1 cellular context compared by ENCODE assay signal in the genomic region with DNA sequence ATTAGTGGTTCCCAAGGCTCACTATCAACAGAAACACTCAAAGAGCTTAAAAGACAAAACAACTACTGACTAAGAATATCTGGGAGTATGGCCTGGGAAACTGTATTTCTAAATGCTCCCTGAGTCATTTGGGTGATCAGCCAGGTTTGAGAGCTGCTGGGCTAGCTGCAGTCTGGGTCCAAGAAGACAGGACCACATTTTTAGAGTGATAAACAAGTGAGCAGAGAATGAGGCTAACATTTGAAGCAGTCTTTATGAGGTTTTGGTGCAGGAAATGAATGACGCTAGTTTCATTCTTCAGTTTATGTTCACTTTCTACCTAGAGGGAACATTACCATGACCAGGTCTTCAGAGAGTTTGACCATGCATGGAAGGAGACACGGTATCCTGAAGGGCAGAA.
TF ChIP-seq lines count a peak whose summit lies in the region.

No MANE protein-coding gene starts in this region.

TF ChIP-seq in GM23338, 12 proteins besides CTCF, POLR2A, EP300 and RAD21:
- TF ChIP-seq, protein P1, sequence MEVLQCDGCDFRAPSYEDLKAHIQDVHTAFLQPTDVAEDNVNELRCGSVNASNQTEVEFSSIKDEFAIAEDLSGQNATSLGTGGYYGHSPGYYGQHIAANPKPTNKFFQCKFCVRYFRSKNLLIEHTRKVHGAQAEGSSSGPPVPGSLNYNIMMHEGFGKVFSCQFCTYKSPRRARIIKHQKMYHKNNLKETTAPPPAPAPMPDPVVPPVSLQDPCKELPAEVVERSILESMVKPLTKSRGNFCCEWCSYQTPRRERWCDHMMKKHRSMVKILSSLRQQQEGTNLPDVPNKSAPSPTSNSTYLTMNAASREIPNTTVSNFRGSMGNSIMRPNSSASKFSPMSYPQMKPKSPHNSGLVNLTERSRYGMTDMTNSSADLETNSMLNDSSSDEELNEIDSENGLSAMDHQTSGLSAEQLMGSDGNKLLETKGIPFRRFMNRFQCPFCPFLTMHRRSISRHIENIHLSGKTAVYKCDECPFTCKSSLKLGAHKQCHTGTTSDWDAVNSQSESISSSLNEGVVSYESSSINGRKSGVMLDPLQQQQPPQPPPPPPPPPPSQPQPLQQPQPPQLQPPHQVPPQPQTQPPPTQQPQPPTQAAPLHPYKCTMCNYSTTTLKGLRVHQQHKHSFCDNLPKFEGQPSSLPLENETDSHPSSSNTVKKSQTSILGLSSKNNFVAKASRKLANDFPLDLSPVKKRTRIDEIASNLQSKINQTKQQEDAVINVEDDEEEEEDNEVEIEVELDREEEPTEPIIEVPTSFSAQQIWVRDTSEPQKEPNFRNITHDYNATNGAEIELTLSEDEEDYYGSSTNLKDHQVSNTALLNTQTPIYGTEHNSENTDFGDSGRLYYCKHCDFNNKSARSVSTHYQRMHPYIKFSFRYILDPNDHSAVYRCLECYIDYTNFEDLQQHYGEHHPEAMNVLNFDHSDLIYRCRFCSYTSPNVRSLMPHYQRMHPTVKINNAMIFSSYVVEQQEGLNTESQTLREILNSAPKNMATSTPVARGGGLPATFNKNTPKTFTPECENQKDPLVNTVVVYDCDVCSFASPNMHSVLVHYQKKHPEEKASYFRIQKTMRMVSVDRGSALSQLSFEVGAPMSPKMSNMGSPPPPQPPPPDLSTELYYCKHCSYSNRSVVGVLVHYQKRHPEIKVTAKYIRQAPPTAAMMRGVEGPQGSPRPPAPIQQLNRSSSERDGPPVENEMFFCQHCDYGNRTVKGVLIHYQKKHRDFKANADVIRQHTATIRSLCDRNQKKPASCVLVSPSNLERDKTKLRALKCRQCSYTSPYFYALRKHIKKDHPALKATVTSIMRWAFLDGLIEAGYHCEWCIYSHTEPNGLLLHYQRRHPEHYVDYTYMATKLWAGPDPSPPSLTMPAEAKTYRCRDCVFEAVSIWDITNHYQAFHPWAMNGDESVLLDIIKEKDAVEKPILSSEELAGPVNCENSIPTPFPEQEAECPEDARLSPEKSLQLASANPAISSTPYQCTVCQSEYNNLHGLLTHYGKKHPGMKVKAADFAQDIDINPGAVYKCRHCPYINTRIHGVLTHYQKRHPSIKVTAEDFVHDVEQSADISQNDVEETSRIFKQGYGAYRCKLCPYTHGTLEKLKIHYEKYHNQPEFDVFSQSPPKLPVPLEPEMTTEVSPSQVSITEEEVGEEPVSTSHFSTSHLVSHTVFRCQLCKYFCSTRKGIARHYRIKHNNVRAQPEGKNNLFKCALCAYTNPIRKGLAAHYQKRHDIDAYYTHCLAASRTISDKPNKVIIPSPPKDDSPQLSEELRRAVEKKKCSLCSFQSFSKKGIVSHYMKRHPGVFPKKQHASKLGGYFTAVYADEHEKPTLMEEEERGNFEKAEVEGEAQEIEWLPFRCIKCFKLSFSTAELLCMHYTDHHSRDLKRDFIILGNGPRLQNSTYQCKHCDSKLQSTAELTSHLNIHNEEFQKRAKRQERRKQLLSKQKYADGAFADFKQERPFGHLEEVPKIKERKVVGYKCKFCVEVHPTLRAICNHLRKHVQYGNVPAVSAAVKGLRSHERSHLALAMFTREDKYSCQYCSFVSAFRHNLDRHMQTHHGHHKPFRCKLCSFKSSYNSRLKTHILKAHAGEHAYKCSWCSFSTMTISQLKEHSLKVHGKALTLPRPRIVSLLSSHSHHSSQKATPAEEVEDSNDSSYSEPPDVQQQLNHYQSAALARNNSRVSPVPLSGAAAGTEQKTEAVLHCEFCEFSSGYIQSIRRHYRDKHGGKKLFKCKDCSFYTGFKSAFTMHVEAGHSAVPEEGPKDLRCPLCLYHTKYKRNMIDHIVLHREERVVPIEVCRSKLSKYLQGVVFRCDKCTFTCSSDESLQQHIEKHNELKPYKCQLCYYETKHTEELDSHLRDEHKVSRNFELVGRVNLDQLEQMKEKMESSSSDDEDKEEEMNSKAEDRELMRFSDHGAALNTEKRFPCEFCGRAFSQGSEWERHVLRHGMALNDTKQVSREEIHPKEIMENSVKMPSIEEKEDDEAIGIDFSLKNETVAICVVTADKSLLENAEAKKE (CRISPR knock-in tag; IDR thresholded peaks at IDR 0.05) = no peak
- TF ChIP-seq, protein P2, sequence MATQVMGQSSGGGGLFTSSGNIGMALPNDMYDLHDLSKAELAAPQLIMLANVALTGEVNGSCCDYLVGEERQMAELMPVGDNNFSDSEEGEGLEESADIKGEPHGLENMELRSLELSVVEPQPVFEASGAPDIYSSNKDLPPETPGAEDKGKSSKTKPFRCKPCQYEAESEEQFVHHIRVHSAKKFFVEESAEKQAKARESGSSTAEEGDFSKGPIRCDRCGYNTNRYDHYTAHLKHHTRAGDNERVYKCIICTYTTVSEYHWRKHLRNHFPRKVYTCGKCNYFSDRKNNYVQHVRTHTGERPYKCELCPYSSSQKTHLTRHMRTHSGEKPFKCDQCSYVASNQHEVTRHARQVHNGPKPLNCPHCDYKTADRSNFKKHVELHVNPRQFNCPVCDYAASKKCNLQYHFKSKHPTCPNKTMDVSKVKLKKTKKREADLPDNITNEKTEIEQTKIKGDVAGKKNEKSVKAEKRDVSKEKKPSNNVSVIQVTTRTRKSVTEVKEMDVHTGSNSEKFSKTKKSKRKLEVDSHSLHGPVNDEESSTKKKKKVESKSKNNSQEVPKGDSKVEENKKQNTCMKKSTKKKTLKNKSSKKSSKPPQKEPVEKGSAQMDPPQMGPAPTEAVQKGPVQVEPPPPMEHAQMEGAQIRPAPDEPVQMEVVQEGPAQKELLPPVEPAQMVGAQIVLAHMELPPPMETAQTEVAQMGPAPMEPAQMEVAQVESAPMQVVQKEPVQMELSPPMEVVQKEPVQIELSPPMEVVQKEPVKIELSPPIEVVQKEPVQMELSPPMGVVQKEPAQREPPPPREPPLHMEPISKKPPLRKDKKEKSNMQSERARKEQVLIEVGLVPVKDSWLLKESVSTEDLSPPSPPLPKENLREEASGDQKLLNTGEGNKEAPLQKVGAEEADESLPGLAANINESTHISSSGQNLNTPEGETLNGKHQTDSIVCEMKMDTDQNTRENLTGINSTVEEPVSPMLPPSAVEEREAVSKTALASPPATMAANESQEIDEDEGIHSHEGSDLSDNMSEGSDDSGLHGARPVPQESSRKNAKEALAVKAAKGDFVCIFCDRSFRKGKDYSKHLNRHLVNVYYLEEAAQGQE (IDR thresholded peaks at IDR 0.05; ENCODE audit: unreplicated experiment) = no peak
- no peak for TF ChIP-seq JUNB (IDR thresholded peaks at IDR 0.05; ENCODE audit: unreplicated experiment)
- TF ChIP-seq, protein P3, sequence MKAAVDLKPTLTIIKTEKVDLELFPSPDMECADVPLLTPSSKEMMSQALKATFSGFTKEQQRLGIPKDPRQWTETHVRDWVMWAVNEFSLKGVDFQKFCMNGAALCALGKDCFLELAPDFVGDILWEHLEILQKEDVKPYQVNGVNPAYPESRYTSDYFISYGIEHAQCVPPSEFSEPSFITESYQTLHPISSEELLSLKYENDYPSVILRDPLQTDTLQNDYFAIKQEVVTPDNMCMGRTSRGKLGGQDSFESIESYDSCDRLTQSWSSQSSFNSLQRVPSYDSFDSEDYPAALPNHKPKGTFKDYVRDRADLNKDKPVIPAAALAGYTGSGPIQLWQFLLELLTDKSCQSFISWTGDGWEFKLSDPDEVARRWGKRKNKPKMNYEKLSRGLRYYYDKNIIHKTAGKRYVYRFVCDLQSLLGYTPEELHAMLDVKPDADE (IDR thresholded peaks at IDR 0.05) = no peak
- TF ChIP-seq STAT1 (IDR thresholded peaks at IDR 0.05; ENCODE audit: unreplicated experiment) = no peak
- no peak for TF ChIP-seq CREB1 (CRISPR knock-in tag; IDR thresholded peaks at IDR 0.05; ENCODE audit: low read depth)
- TF ChIP-seq ZNF331 (CRISPR knock-in tag; IDR thresholded peaks at IDR 0.05; ENCODE audit: low read depth) = no peak
- TF ChIP-seq POLR2AphosphoS5 (IDR thresholded peaks at IDR 0.05; ENCODE audit: low read depth) = no peak
- no peak for TF ChIP-seq ZNF114 (CRISPR knock-in tag; IDR thresholded peaks at IDR 0.05)
